ENCODE assay signal across 17 cellular contexts in genomic region chr2:117058366-117058765, GRCh38.
A peak's percentile ranks its signal among the peaks of the same experiment; 100 is the strongest.
DNase-seq lines count a peak whose midpoint lies in the region; ATAC-seq, FAIRE-seq and TF ChIP-seq lines count a peak whose summit lies in the region.
"Had no signal": no experiment of that assay in that cellular context is flagged by ENCODE, and none has a peak within 500 bp of the region (broad histone marks: within the 10 kb centered on the region; RNA-seq: fewer than 3 reads in every experiment).

No MANE protein-coding gene starts in this region.

- H3K27ac Mint-ChIP-seq in H9: peak overlapping the region in 1 of 3 experiments; percentile 56; a peak in 1 of 7 replicates
- H3K27ac Mint-ChIP-seq: memory B cell had no signal

- no peak overlapping the region for H3K4me3 Mint-ChIP-seq in H9
- H3K4me3 Mint-ChIP-seq: memory B cell had no signal

- H3K9me3 ChIP-seq in GM12878 (replicated peaks; ENCODE audit: control insufficient read depth, insufficient read depth, low read length) (no peaks in the 10 kb centered on the region), uterus (no peaks in the 10 kb centered on the region), H9 (ENCODE audit: control insufficient read depth, low read depth, low read length) (no peaks in the 10 kb centered on the region)
- H3K9me3 ChIP-seq: MG63, pancreas, SK-N-SH had no signal

- H3K4me2 ChIP-seq in GM12878 (ENCODE audit: control insufficient read depth, insufficient read depth) (no peak overlapping the region), H9 (ENCODE audit: insufficient read depth, insufficient read length, low read length) (no peak overlapping the region)
- H3K4me2 ChIP-seq: SK-N-SH had no signal

- no peak for TF ChIP-seq RAD21 in GM12878 (IDR thresholded peaks at IDR 0.05; ENCODE audit: insufficient read depth, low read depth, low read length)

- no peak overlapping the region for H4K8ac ChIP-seq in H9 (replicated peaks; ENCODE audit: insufficient read length, low read depth, low read length)

- peaks cover 0 to 10% of the 10 kb centered on the region in 2 experiments; a peak in 2 of 4 replicates for H3K4me1 Mint-ChIP-seq in H9

- H3K9ac ChIP-seq in GM12878 (ENCODE audit: control insufficient read depth, insufficient read depth, low read length): no peak overlapping the region
- H3K9ac ChIP-seq in H9 (ENCODE audit: extremely low read depth, insufficient read length, low read length): no peak overlapping the region
- H3K9ac ChIP-seq: SK-N-SH had no signal

- no peaks in the 10 kb centered on the region for H3K79me1 ChIP-seq in H9 (ENCODE audit: insufficient read depth, low read depth, low read length, poor library complexity, severe bottlenecking)

- no peaks in the 10 kb centered on the region for H3K79me2 ChIP-seq in GM12878 (ENCODE audit: control insufficient read depth, insufficient read depth, low read length)
- H3K79me2 ChIP-seq in H9 (ENCODE audit: insufficient read depth, low read length): no peaks in the 10 kb centered on the region

- peak; percentile 64 for ATAC-seq in GM18870 (IDR thresholded peaks at IDR 0.05; ENCODE audit: unreplicated experiment)
- ATAC-seq in HG02623 (IDR thresholded peaks at IDR 0.05; ENCODE audit: unreplicated experiment): peak; percentile 67
- ATAC-seq in HG03565 (IDR thresholded peaks at IDR 0.05; ENCODE audit: unreplicated experiment): peak; percentile 96
- ATAC-seq in GM12878: peak; percentile 82
- ATAC-seq: pancreas had no signal

- no peak for TF ChIP-seq EP300 in GM12878 (IDR thresholded peaks at IDR 0.05; ENCODE audit: borderline replicate concordance in 1 of 2, control insufficient read depth in 1 of 2, low read depth in 2 of 2, low read length in 2 of 2)

- SMC1A ChIA-PET in GM12878 (lab: Charles Lee; ENCODE audit: uncharacterized antibody, unreplicated experiment): no interaction called here

- H4K91ac ChIP-seq in H9 (ENCODE audit: insufficient read length, low read depth, low read length): no peak overlapping the region

- TF ChIP-seq POLR2A in GM12878 (IDR thresholded peaks at IDR 0.05; ENCODE audit: low read depth, low read length) (no peak), uterus (IDR thresholded peaks at IDR 0.05) (no peak)

- H2BK120ac ChIP-seq in H9 (ENCODE audit: low read depth, low read length, poor library complexity, severe bottlenecking): no peak overlapping the region

- no peak overlapping the region for H2BK12ac ChIP-seq in H9 (ENCODE audit: insufficient read length, low read depth, low read length)

- no peak overlapping the region for H2AFZ ChIP-seq in GM12878 (ENCODE audit: control insufficient read depth, low read depth, low read length)
- no peak overlapping the region for H2AFZ ChIP-seq in H9 (ENCODE audit: low read length)

- RAD21 ChIA-PET in GM12878 (lab: Charles Lee; ENCODE audit: unreplicated experiment): no interaction called here

- no peaks in the 10 kb centered on the region for H3K36me3 Mint-ChIP-seq in H9 (ENCODE audit: insufficient read depth in 1 of 3, low read depth in 3 of 3)
- H3K36me3 Mint-ChIP-seq: memory B cell had no signal

- POLR2A ChIA-PET in GM12878 (lab: Charles Lee): no interaction called here

- intact Hi-C loops in GM12878 (cut with micrococcal nuclease; ENCODE audit: unreplicated experiment): no loop called here
- intact Hi-C loops in uterus (cut with DNase I; ENCODE audit: low total_unique reads): no loop called here

- no peak overlapping the region for H2BK15ac ChIP-seq in H9 (ENCODE audit: low read depth, low read length)

- CTCF ChIA-PET in GM12878 (lab: Yijun Ruan, JAX): no interaction called here

- H3K9me3 Mint-ChIP-seq in H9: peaks cover 0 to 2% of the 10 kb centered on the region in 2 experiments; a peak in 1 of 5 replicates

- TF ChIP-seq CTCF in GM12878 (IDR thresholded peaks at IDR 0.05 in 2 of 3, conservative IDR thresholded peaks at IDR 0.05 in 1 of 3; ENCODE audit: control insufficient read depth in 2 of 3, extremely low read depth in 1 of 3, insufficient read depth in 1 of 3, low read depth in 3 of 3, low read length in 3 of 3) (no peak), uterus (IDR thresholded peaks at IDR 0.05) (no peak), H9 (conservative IDR thresholded peaks at IDR 0.05) (no peak)

- H4K20me1 ChIP-seq in GM12878 (ENCODE audit: control insufficient read depth, insufficient read depth) (no peaks in the 10 kb centered on the region), H9 (ENCODE audit: control insufficient read depth, insufficient read depth, insufficient read length) (no peaks in the 10 kb centered on the region)

- H2AK5ac ChIP-seq in H9 (ENCODE audit: insufficient read length, low read length): no peak overlapping the region

- peaks cover 2% of the 10 kb centered on the region for H3K27me3 Mint-ChIP-seq in H9 (ENCODE audit: low read depth)
- H3K27me3 Mint-ChIP-seq: memory B cell had no signal

- DNase-seq in GM12878 (ENCODE audit: low read depth, low spot score): peak; percentile 3
- no peak for DNase-seq in cerebellar nuclear complex (lab: John Stamatoyannopoulos, UW)
- no peak for DNase-seq in activated CD4-positive, alpha-beta T cell treated with anti-CD3 and anti-CD28 coated beads for 4 hours
- no peak for DNase-seq in uterus
- no peak for DNase-seq in H9
- DNase-seq: C1 segment of cervical spinal cord, GDM1, hypothalamus, MG63, NCI-H524 treated with DMSO at 0.1 percent for 48 hours, pancreas, SK-N-SH had no signal

- H4K5ac ChIP-seq in H9 (ENCODE audit: insufficient read length, low read depth, low read length): no peak overlapping the region

- H3T11ph ChIP-seq in H9 (ENCODE audit: low read length): no peak overlapping the region

- H3K18ac ChIP-seq in H9 (ENCODE audit: insufficient read length, low read depth, low read length): no peak overlapping the region

- FAIRE-seq in GM12878 (lab: Jason Lieb, UNC): no peak
- FAIRE-seq: bronchial epithelial cell, pancreas had no signal

- H3K23me2 ChIP-seq in H9 (ENCODE audit: insufficient read length, low read depth, low read length, poor library complexity, severe bottlenecking): no peaks in the 10 kb centered on the region

- H3K4me1 ChIP-seq in GM12878 (ENCODE audit: control insufficient read depth, insufficient read depth, low read length) (no peaks in the 10 kb centered on the region), uterus (no peaks in the 10 kb centered on the region), H9 (ENCODE audit: insufficient read depth, low read length) (no peaks in the 10 kb centered on the region)
- H3K4me1 ChIP-seq: pancreas had no signal

- no peaks in the 10 kb centered on the region for H3K27me3 ChIP-seq in GM12878 (replicated peaks in 1 of 2; ENCODE audit: control insufficient read depth in 2 of 2, insufficient read depth in 2 of 2, low read length in 1 of 2)
- no peaks in the 10 kb centered on the region for H3K27me3 ChIP-seq in uterus
- H3K27me3 ChIP-seq in H9 (ENCODE audit: insufficient read depth, low read length): no peaks in the 10 kb centered on the region
- H3K27me3 ChIP-seq: MG63, pancreas had no signal

- in situ Hi-C loops in GM12878 (cut with MboI): no loop called here

- no peak overlapping the region for H3K4ac ChIP-seq in H9 (ENCODE audit: low read depth, low read length)

- H3K4me3 ChIP-seq in GM12878 (no peak overlapping the region), uterus (no peak overlapping the region)
- H3K4me3 ChIP-seq: MG63, pancreas had no signal

- H3K56ac ChIP-seq in H9 (ENCODE audit: insufficient read length, low read depth, low read length): no peak overlapping the region

- no peak overlapping the region for H3K23ac ChIP-seq in H9 (ENCODE audit: insufficient read length, low read depth, low read length)

- H2BK5ac ChIP-seq in H9 (ENCODE audit: insufficient read length, low read length): no peak overlapping the region

- H3K14ac ChIP-seq in H9 (ENCODE audit: insufficient read depth, low read length): no peak overlapping the region

- no TSS peak for BruUV-seq in GM12878 (replicated peaks; lab: Mats Ljungman, UMichigan)

- WGBS in GM12878 (ENCODE audit: insufficient coverage, insufficient replicate concordance, low lambda C conversion rate, missing lambda C conversion rate): 5% methylated on average over 3 of the region's 3 CpGs
- whole genome bisulfite sequencing in H9 (ENCODE audit: extremely low coverage, insufficient read length, low lambda C conversion rate): no CpG with 5 or more reads among the region's 3 CpGs

- H3K36me3 ChIP-seq in GM12878 (ENCODE audit: control insufficient read depth in 2 of 2, insufficient read depth in 2 of 2, low read length in 1 of 2): no peaks in the 10 kb centered on the region
- H3K36me3 ChIP-seq in uterus: no peaks in the 10 kb centered on the region
- H3K36me3 ChIP-seq: MG63, pancreas had no signal

- H3K27ac ChIP-seq in GM12878 (ENCODE audit: control insufficient read depth, insufficient read depth) (no peak overlapping the region), uterus (no peak overlapping the region), H9 (ENCODE audit: insufficient read length, low read depth, low read length) (no peak overlapping the region)
- H3K27ac ChIP-seq: pancreas had no signal

- H2BK20ac ChIP-seq in H9 (ENCODE audit: low read depth, low read length, poor library complexity, severe bottlenecking): no peak overlapping the region

TF ChIP-seq in GM12878, 131 proteins besides CTCF, POLR2A, EP300 and RAD21 (continues in another document):
- 0 out of 2 replicates have a peak, but pooled peaks have one; percentile 16 for TF ChIP-seq JUNB (IDR thresholded peaks at IDR 0.05)
- TF ChIP-seq MTA3 (IDR thresholded peaks at IDR 0.05; ENCODE audit: borderline replicate concordance, low read length): no peak
